Comparison of ENCODE assay signal across 8 cellular contexts in the genomic region with DNA sequence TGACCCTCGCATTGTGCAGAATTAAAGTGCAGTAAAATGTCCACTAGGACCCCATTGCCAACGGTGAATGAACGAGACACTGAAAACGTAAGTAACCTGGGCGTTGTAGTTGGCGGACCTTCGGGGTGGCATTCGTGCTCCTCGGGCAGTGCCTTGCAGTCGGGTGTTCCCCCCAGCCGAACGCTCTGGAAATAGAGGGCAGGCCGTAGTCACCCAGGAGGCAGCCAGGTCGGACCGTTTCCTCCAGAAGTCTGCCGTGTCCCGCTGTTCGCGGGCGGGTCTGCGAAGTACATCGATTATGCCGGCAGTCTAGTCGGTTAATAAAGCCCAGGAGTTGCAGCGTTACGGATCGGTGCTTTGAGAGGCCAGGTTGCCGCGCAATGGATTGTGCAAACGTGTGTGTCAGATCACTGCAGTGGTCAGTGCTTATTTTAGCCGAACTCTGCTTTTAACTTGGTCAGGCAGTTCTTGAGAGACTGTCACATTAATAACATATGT. TPM values are rescaled to one million over a fixed set of nuclear protein-coding genes. Genes with fewer than 3 reads are reported as not detected.
A peak's percentile ranks its signal among the peaks of the same experiment; 100 is the strongest.
DNase-seq lines count a peak whose midpoint lies in the region; ATAC-seq and TF ChIP-seq lines count a peak whose summit lies in the region.

No MANE protein-coding gene starts in this region.

- H2AFZ ChIP-seq in OCI-LY1 (ENCODE audit: low read length), result no peak overlapping the region

- ATAC-seq in activated naive CD4-positive, alpha-beta T cell treated with anti-CD3 and anti-CD28 coated beads, Interleukin-2, amount 50 U/mL, for 72 hours, result peak in 1 of 2 donors; percentile 11
- ATAC-seq in heart right ventricle, result peak in 3 of 8 donors; percentile 8 to 17 (median 14)
- ATAC-seq in psoas muscle, result peak; percentile 36 to 69 (median 64)
- ATAC-seq in GM18519 (IDR thresholded peaks at IDR 0.05; ENCODE audit: low FRiP score, unreplicated experiment), result no peak

- intact Hi-C loops in heart right ventricle (cut with DNase I) (loop anchor here in 7 of 10 donors (1.0 to 10.0 kb wide), 7 partner anchors 41 to 109 kb away; a partner anchor contains a TSS), psoas muscle (cut with DNase I) (loop anchor here in 1 of 2 donors (2.0 kb wide), 1 partner anchor 51 kb away; a partner anchor contains a TSS)

- H3K36me3 ChIP-seq in DOHH2 (ENCODE audit: control insufficient read depth, low read length) (peaks cover 11% of the 10 kb centered on the region), HEK293 (ENCODE audit: control insufficient read depth in 2 of 2, insufficient read depth in 1 of 2, low read length in 2 of 2) (no peaks in the 10 kb centered on the region), OCI-LY1 (ENCODE audit: insufficient read depth, low read length) (no peaks in the 10 kb centered on the region; the same call in none of the 2 replicates), heart right ventricle (peaks cover 0 to 3% (median 0%) of the 10 kb centered on the region in 9 donors), psoas muscle (ENCODE audit: insufficient read depth in 1 of 2, low read depth in 1 of 2) (no peaks in the 10 kb centered on the region)

- POLR2A ChIA-PET in HEK293 (lab: Yijun Ruan, JAX), result interaction anchor here (1.7 kb wide), 1 partner anchor 52 kb away, joined by 8 read pairs; a partner anchor contains a TSS

- H3K27me3 ChIP-seq in DOHH2 (ENCODE audit: control insufficient read depth, low read length) (peaks cover 16% of the 10 kb centered on the region), OCI-LY1 (ENCODE audit: insufficient read depth, low read length) (no peaks in the 10 kb centered on the region), heart right ventricle (no peaks in the 10 kb centered on the region), psoas muscle (ENCODE audit: insufficient read depth in 3 of 3, low read length in 2 of 3) (no peaks in the 10 kb centered on the region)

- no peak for TF ChIP-seq CTCF in DOHH2 (IDR thresholded peaks at IDR 0.05; ENCODE audit: low read depth, low read length, poor library complexity, severe bottlenecking)
- no peak for TF ChIP-seq CTCF in HEK293 (tag by site-specific recombination; IDR thresholded peaks at IDR 0.05)
- TF ChIP-seq CTCF in OCI-LY1 (IDR thresholded peaks at IDR 0.05; ENCODE audit: low read length), result no peak
- TF ChIP-seq CTCF in heart right ventricle (IDR thresholded peaks at IDR 0.05), result no peak
- no peak for TF ChIP-seq CTCF in psoas muscle (IDR thresholded peaks at IDR 0.05)

- H3K9me3 ChIP-seq in DOHH2 (ENCODE audit: control insufficient read depth, insufficient read depth, low read length) (no peaks in the 10 kb centered on the region), HEK293 (ENCODE audit: control insufficient read depth, insufficient read depth, low read depth, low read length) (no peaks in the 10 kb centered on the region), OCI-LY1 (ENCODE audit: low read length) (no peaks in the 10 kb centered on the region), heart right ventricle (no peaks in the 10 kb centered on the region), psoas muscle (no peaks in the 10 kb centered on the region)

- DNase-seq in activated naive CD4-positive, alpha-beta T cell treated with anti-CD3 and anti-CD28 coated beads, Interleukin-2, amount 50 U/mL, for 72 hours (ENCODE audit: low spot score in 2 of 2), result peak; percentile 42 to 59
- DNase-seq in heart right ventricle (peak; percentile 21 to 24), psoas muscle (peak; percentile 43 to 63), 8988T (no peak)

- H3K36me3 Mint-ChIP-seq in activated naive CD4-positive, alpha-beta T cell treated with anti-CD3 and anti-CD28 coated beads, Interleukin-2, amount 50 U/mL, for 72 hours, result peaks cover 7 to 12% of the 10 kb centered on the region in 2 donors

- H3K9ac ChIP-seq in OCI-LY1 (ENCODE audit: low read length), result peak overlapping the region; percentile 82

- 0% methylated on average over 31 of the region's 31 CpGs for WGBS in heart right ventricle, 2 donors
- 0% methylated on average over 31 of the region's 31 CpGs for WGBS in psoas muscle, 3 donors

- H3K4me2 ChIP-seq in DOHH2 (ENCODE audit: low read length) (peak overlapping the region; percentile 83), OCI-LY1 (ENCODE audit: low read length) (peak overlapping the region; percentile 96)

- CTCF ChIA-PET in HEK293 (lab: Yijun Ruan, JAX), result no interaction called here

- H3K4me1 ChIP-seq in DOHH2 (ENCODE audit: control insufficient read depth, low read length), result peaks cover 31% of the 10 kb centered on the region
- H3K4me1 ChIP-seq in HEK293 (ENCODE audit: control insufficient read depth, insufficient read depth, low read length), result 0 out of 2 replicates have a peak, but pooled peaks cover 2% of the 10 kb centered on the region
- peaks cover 32% of the 10 kb centered on the region for H3K4me1 ChIP-seq in OCI-LY1 (ENCODE audit: insufficient read depth, low read length, severe bottlenecking)
- peaks cover 4 to 54% (median 41%) of the 10 kb centered on the region in 9 donors for H3K4me1 ChIP-seq in heart right ventricle
- peaks cover 21% of the 10 kb centered on the region for H3K4me1 ChIP-seq in psoas muscle

- H3K9me3 Mint-ChIP-seq in activated naive CD4-positive, alpha-beta T cell treated with anti-CD3 and anti-CD28 coated beads, Interleukin-2, amount 50 U/mL, for 72 hours, result no peaks in the 10 kb centered on the region

- H3K79me2 ChIP-seq in DOHH2 (ENCODE audit: control insufficient read depth, low read length) (peaks cover 57% of the 10 kb centered on the region), OCI-LY1 (ENCODE audit: insufficient read depth, low read length) (peaks cover 47% of the 10 kb centered on the region)

- H3K4me3 ChIP-seq in DOHH2 (ENCODE audit: low read length) (peak overlapping the region; percentile 94), HEK293 (ENCODE audit: low read depth, low read length) (peak overlapping the region; percentile 97), OCI-LY1 (ENCODE audit: low read depth, low read length, poor library complexity, severe bottlenecking) (peak overlapping the region; percentile 76), heart right ventricle (peak overlapping the region; percentile 71 to 100 (median 92)), psoas muscle (peak overlapping the region; percentile 98)

- no peaks in the 10 kb centered on the region for H3K9me2 ChIP-seq in DOHH2 (replicated peaks; ENCODE audit: control insufficient read depth, low read length)
- no peaks in the 10 kb centered on the region for H3K9me2 ChIP-seq in OCI-LY1 (ENCODE audit: low read depth, low read length)

- H3K27ac ChIP-seq in DOHH2 (ENCODE audit: low read depth, low read length), result peak overlapping the region; percentile 80
- peak overlapping the region; percentile 92 for H3K27ac ChIP-seq in HEK293 (ENCODE audit: extremely low read depth, low read depth, low read length)
- H3K27ac ChIP-seq in OCI-LY1 (ENCODE audit: low read depth, low read length, poor library complexity, severe bottlenecking), result peak overlapping the region; percentile 75
- peak overlapping the region; percentile 80 to 99 (median 98) for H3K27ac ChIP-seq in heart right ventricle
- H3K27ac ChIP-seq in psoas muscle, result peak overlapping the region; percentile 99

- H4K20me1 ChIP-seq in DOHH2 (ENCODE audit: control insufficient read depth, insufficient read depth, low read depth, low read length) (peaks cover 13% of the 10 kb centered on the region), OCI-LY1 (ENCODE audit: insufficient read depth, low read length) (0 out of 2 replicates have a peak, but pooled peaks cover 3% of the 10 kb centered on the region)

- H3K27ac Mint-ChIP-seq in activated naive CD4-positive, alpha-beta T cell treated with anti-CD3 and anti-CD28 coated beads, Interleukin-2, amount 50 U/mL, for 72 hours, result peak overlapping the region; percentile 96 to 98

- H3F3A ChIP-seq in DOHH2 (ENCODE audit: control insufficient read depth, insufficient read depth), result peaks cover 10% of the 10 kb centered on the region
- H3F3A ChIP-seq in OCI-LY1 (ENCODE audit: insufficient read depth, low read length), result peaks cover 4% of the 10 kb centered on the region; the same call in 1 of the 2 replicates

TF ChIP-seq in HEK293, 187 proteins besides CTCF, POLR2A, EP300 and RAD21 (continues in another document):
- TF ChIP-seq ZNF341 (tag by site-specific recombination; IDR thresholded peaks at IDR 0.05; ENCODE audit: low read depth) (peak; percentile 57), ZNF335 (tag by site-specific recombination; conservative IDR thresholded peaks at IDR 0.05) (peak; percentile 69), ZNF366 (tag by site-specific recombination; conservative IDR thresholded peaks at IDR 0.05) (no peak), SP7 (tag by site-specific recombination; IDR thresholded peaks at IDR 0.05) (no peak), ZNF2 (tag by site-specific recombination; IDR thresholded peaks at IDR 0.05) (peak; percentile 20; the same call in 1 of the 2 replicates), ZEB2 (tag by site-specific recombination; IDR thresholded peaks at IDR 0.05) (peak; percentile 44), ZNF600 (tag by site-specific recombination; IDR thresholded peaks at IDR 0.05) (peak; percentile 98), ZBTB20 (tag by site-specific recombination; IDR thresholded peaks at IDR 0.05) (peak; percentile 54), ZNF776 (tag by site-specific recombination; IDR thresholded peaks at IDR 0.05; ENCODE audit: borderline replicate concordance) (no peak)

RNA-seq across cellular contexts. Expression of a gene that starts 0.8 kb away (rescaled TPM):
- total RNA-seq in activated naive CD4-positive, alpha-beta T cell treated with anti-CD3 and anti-CD28 coated beads, Interleukin-2, amount 50 U/mL, for 72 hours, result 10 to 100 TPM; 67.0 to 91.4 TPM
- total RNA-seq in heart right ventricle, result 100 to 1,000 TPM in 3 of 10 donors, 10 to 100 TPM in 7; 62.3 to 246 (median 72.6) TPM
- 100 to 1,000 TPM in 1 of 2 donors, 10 to 100 TPM in 1; 85.4 to 136 TPM for polyA plus RNA-seq in heart right ventricle
- total RNA-seq in psoas muscle, result 10 to 100 TPM; 56.0 to 75.9 (median 66.7) TPM
- 10 to 100 TPM; 46.1 to 89.2 (median 53.5) TPM for polyA plus RNA-seq in psoas muscle

RNA-seq across cellular contexts. Expression of a gene that starts 52.0 kb away (rescaled TPM):
- total RNA-seq in activated naive CD4-positive, alpha-beta T cell treated with anti-CD3 and anti-CD28 coated beads, Interleukin-2, amount 50 U/mL, for 72 hours, result 100 to 1,000 TPM; 154 to 243 TPM
- total RNA-seq in heart right ventricle, result 100 to 1,000 TPM; 163 to 323 (median 243) TPM
- 100 to 1,000 TPM in 1 of 2 donors, 10 to 100 TPM in 1; 56.7 to 125 TPM for polyA plus RNA-seq in heart right ventricle
- total RNA-seq in psoas muscle, result 100 to 1,000 TPM; 222 to 535 (median 414) TPM
- 100 to 1,000 TPM; 163 to 381 (median 354) TPM for polyA plus RNA-seq in psoas muscle
